In genomic region chr5:61407706-61408105, GRCh38 we compare ENCODE assay signal across 14 cellular contexts.
DNase-seq lines count a peak whose midpoint lies in the region; TF ChIP-seq lines count a peak whose summit lies in the region.
"Had no signal": no experiment of that assay in that cellular context is flagged by ENCODE, and none has a peak within 500 bp of the region (broad histone marks: within the 10 kb centered on the region; RNA-seq: fewer than 3 reads in every experiment).

No MANE protein-coding gene starts in this region.

- H3K4me3 Mint-ChIP-seq in CD4-positive, alpha-beta memory T cell, result peak overlapping the region in 6 of 8 donors; percentile 60 to 91 (median 84)
- H3K4me3 Mint-ChIP-seq in nephron, result peak overlapping the region; percentile 24 to 83 (median 82)
- H3K4me3 Mint-ChIP-seq in activated T-helper 2 cell treated with anti-CD3 and anti-CD28 coated beads, Interferon-gamma antibody, Interleukin-2, Interleukin-4, amounts not matched to agents 10 μg/mL and 5 μg/mL and 100 μg/mL, durations not matched to agents 14 hours and 24 hours and 36 hours (ENCODE audit: low read depth), result no peak overlapping the region

- H3K9me2 ChIP-seq in MM.1S (replicated peaks; ENCODE audit: insufficient read depth, low read length), result no peaks in the 10 kb centered on the region
- H3K9me2 ChIP-seq in OCI-LY7 (ENCODE audit: insufficient read depth, low read length), result no peaks in the 10 kb centered on the region

- no peaks in the 10 kb centered on the region for H3K9me3 Mint-ChIP-seq in CD4-positive, alpha-beta memory T cell
- H3K9me3 Mint-ChIP-seq in nephron, result no peaks in the 10 kb centered on the region
- no peaks in the 10 kb centered on the region for H3K9me3 Mint-ChIP-seq in activated T-helper 2 cell treated with anti-CD3 and anti-CD28 coated beads, Interferon-gamma antibody, Interleukin-2, Interleukin-4, amounts not matched to agents 10 μg/mL and 5 μg/mL and 100 μg/mL, durations not matched to agents 14 hours and 24 hours and 36 hours
- H3K9me3 Mint-ChIP-seq: activated T-cell treated with anti-CD3 and anti-CD28 coated beads, Interleukin-2, amount 50 U/mL, for 72 hours had no signal

- H2AFZ ChIP-seq in MM.1S (ENCODE audit: low read length) (no peak overlapping the region), OCI-LY7 (ENCODE audit: low read length) (no peak overlapping the region)

- POLR2A ChIA-PET in CD4-positive, alpha-beta memory T cell (lab: Charles Lee; ENCODE audit: partially characterized antibody), result interaction anchor here (1.3 to 3.9 kb wide), 3 partner anchors 16 to 76 kb away, joined by 4 to 76 read pairs (median 5); partner anchors contain the start of gene ZSWIM6
- POLR2A ChIA-PET in OCI-LY7 (lab: Charles Lee), result no interaction called here

- peaks cover 18 to 35% (median 28%) of the 10 kb centered on the region in 4 donors for H3K4me1 Mint-ChIP-seq in CD4-positive, alpha-beta memory T cell
- H3K4me1 Mint-ChIP-seq in nephron, result peaks cover 51% of the 10 kb centered on the region
- peaks cover 23% of the 10 kb centered on the region for H3K4me1 Mint-ChIP-seq in activated T-helper 2 cell treated with anti-CD3 and anti-CD28 coated beads, Interferon-gamma antibody, Interleukin-2, Interleukin-4, amounts not matched to agents 10 μg/mL and 5 μg/mL and 100 μg/mL, durations not matched to agents 14 hours and 24 hours and 36 hours (ENCODE audit: low read depth)

- H3K27me3 ChIP-seq in CD4-positive, alpha-beta memory T cell (ENCODE audit: insufficient read depth, low read length), result no peaks in the 10 kb centered on the region
- H3K27me3 ChIP-seq in MM.1S (replicated peaks; ENCODE audit: insufficient read depth, low read length) (no peaks in the 10 kb centered on the region), ectodermal cell (ENCODE audit: control insufficient read depth, insufficient read depth, low read length, poor library complexity, severe bottlenecking) (no peaks in the 10 kb centered on the region)
- H3K27me3 ChIP-seq: ascending aorta, BE2C had no signal

- no peaks in the 10 kb centered on the region for H3K36me3 ChIP-seq in CD4-positive, alpha-beta memory T cell (ENCODE audit: insufficient read depth, low read length)
- H3K36me3 ChIP-seq in MM.1S (replicated peaks; ENCODE audit: insufficient read depth, low read length), result no peaks in the 10 kb centered on the region
- H3K36me3 ChIP-seq in ectodermal cell (ENCODE audit: control insufficient read depth, insufficient read depth, low read length), result no peaks in the 10 kb centered on the region
- no peaks in the 10 kb centered on the region for H3K36me3 ChIP-seq in OCI-LY7 (ENCODE audit: insufficient read depth, low read length)
- H3K36me3 ChIP-seq: ascending aorta, BE2C had no signal

- no peak overlapping the region for H3K9ac ChIP-seq in MM.1S (ENCODE audit: low read length)

- TF ChIP-seq CTCF in MM.1S (IDR thresholded peaks at IDR 0.05; ENCODE audit: low read length) (no peak), nephron (IDR thresholded peaks at IDR 0.05; ENCODE audit: unreplicated experiment in 3 of 3) (no peak), OCI-LY7 (conservative IDR thresholded peaks at IDR 0.05; ENCODE audit: low read length) (no peak)

- no peaks in the 10 kb centered on the region for H3K9me3 ChIP-seq in CD4-positive, alpha-beta memory T cell (ENCODE audit: control insufficient read depth in 1 of 2, low read length in 2 of 2)
- H3K9me3 ChIP-seq in MM.1S (replicated peaks; ENCODE audit: insufficient read depth, low read length), result no peaks in the 10 kb centered on the region
- H3K9me3 ChIP-seq in ectodermal cell (ENCODE audit: control insufficient read depth, low read length), result no peaks in the 10 kb centered on the region
- H3K9me3 ChIP-seq in OCI-LY7 (ENCODE audit: low read length), result no peaks in the 10 kb centered on the region
- H3K9me3 ChIP-seq: ascending aorta, BE2C had no signal

- H3K4me2 ChIP-seq in MM.1S (ENCODE audit: low read depth, low read length) (0 out of 2 replicates have a peak overlapping the region, but pooled peaks have one; percentile 44), OCI-LY7 (ENCODE audit: low read length) (no peak overlapping the region)

- H3F3A ChIP-seq in MM.1S (ENCODE audit: insufficient read depth, low read length), result no peaks in the 10 kb centered on the region

- H3K27ac ChIP-seq in CD4-positive, alpha-beta memory T cell (ENCODE audit: low read depth, low read length), result no peak overlapping the region
- H3K27ac ChIP-seq in MM.1S (ENCODE audit: low read length) (no peak overlapping the region), ectodermal cell (ENCODE audit: insufficient read depth, low read depth, low read length, poor library complexity, severe bottlenecking) (peak overlapping the region; percentile 73), OCI-LY7 (ENCODE audit: low read depth, low read length, poor library complexity, severe bottlenecking) (no peak overlapping the region)

- 100% methylated on average over 1 of the region's 1 CpG; no CpG with 5 or more reads in 1 of the 2 experiments for WGBS in ectodermal cell, 2 experiments

- H3K36me3 Mint-ChIP-seq in CD4-positive, alpha-beta memory T cell, result peaks cover 0 to 3% of the 10 kb centered on the region in 2 donors
- H3K36me3 Mint-ChIP-seq in nephron (ENCODE audit: low read depth), result peaks cover 3% of the 10 kb centered on the region
- H3K36me3 Mint-ChIP-seq in activated T-helper 2 cell treated with anti-CD3 and anti-CD28 coated beads, Interferon-gamma antibody, Interleukin-2, Interleukin-4, amounts not matched to agents 10 μg/mL and 5 μg/mL and 100 μg/mL, durations not matched to agents 14 hours and 24 hours and 36 hours (ENCODE audit: low read depth), result no peaks in the 10 kb centered on the region

- DNase-seq in CD4-positive, alpha-beta memory T cell, result no peak
- no peak for DNase-seq in MM.1S
- DNase-seq in NCI-H2081 (lab: John Stamatoyannopoulos, UW), result no peak
- DNase-seq in NCI-H146 treated with DMSO at 0.1 percent for 48 hours (lab: John Stamatoyannopoulos, UW; ENCODE audit: unreplicated experiment), result no peak
- no peak for DNase-seq in OCI-LY7 (ENCODE audit: low spot score)
- no peak for DNase-seq in activated T-helper 2 cell treated with anti-CD3 and anti-CD28 coated beads, Interferon-gamma antibody, Interleukin-2, Interleukin-4, amounts not matched to agents 10 μg/mL and 5 μg/mL and 100 μg/mL, durations not matched to agents 14 hours and 24 hours and 36 hours (ENCODE audit: low spot score)
- DNase-seq: activated CD4-positive, alpha-beta T cell treated with anti-CD3 and anti-CD28 coated beads for 36 hours; activated T-cell treated with anti-CD3 and anti-CD28 coated beads, Interleukin-2, amount 50 U/mL, for 72 hours; BE2C; hippocampal formation; NCI-H2029 treated with DMSO at 0.1 percent for 48 hours had no signal

- no peaks in the 10 kb centered on the region for H4K20me1 ChIP-seq in MM.1S (ENCODE audit: insufficient read depth, low read length)
- no peaks in the 10 kb centered on the region; the same call in 1 of the 2 replicates for H4K20me1 ChIP-seq in OCI-LY7 (ENCODE audit: insufficient read depth, low read length)

- CTCF ChIA-PET in CD4-positive, alpha-beta memory T cell (lab: Charles Lee; ENCODE audit: partially characterized antibody), result interaction anchor here (1.5 to 2.0 kb wide), 2 partner anchors 9 to 77 kb away, joined by 5 to 13 read pairs; no protein-coding TSS in a partner anchor
- CTCF ChIA-PET in OCI-LY7 (lab: Charles Lee; ENCODE audit: unreplicated experiment), result no interaction called here

- BruUV-seq in OCI-LY7 (replicated peaks; lab: Mats Ljungman, UMichigan), result no TSS peak

- H3K4me3 ChIP-seq in CD4-positive, alpha-beta memory T cell (ENCODE audit: low read length in 2 of 2), result no peak overlapping the region
- H3K4me3 ChIP-seq in MM.1S (ENCODE audit: low read length) (no peak overlapping the region), ectodermal cell (ENCODE audit: insufficient read depth, low read depth, low read length) (no peak overlapping the region), OCI-LY7 (ENCODE audit: low read depth, low read length, poor library complexity, severe bottlenecking) (no peak overlapping the region)

- peaks cover 37% of the 10 kb centered on the region for H3K79me2 ChIP-seq in MM.1S (ENCODE audit: low read length)
- no peaks in the 10 kb centered on the region for H3K79me2 ChIP-seq in OCI-LY7 (ENCODE audit: insufficient read depth, low read depth, low read length)

- peaks cover 0 to 2% of the 10 kb centered on the region in 2 donors for H3K27me3 Mint-ChIP-seq in CD4-positive, alpha-beta memory T cell
- H3K27me3 Mint-ChIP-seq in nephron (ENCODE audit: low read depth), result peaks cover 3% of the 10 kb centered on the region
- peaks cover 5% of the 10 kb centered on the region for H3K27me3 Mint-ChIP-seq in activated T-helper 2 cell treated with anti-CD3 and anti-CD28 coated beads, Interferon-gamma antibody, Interleukin-2, Interleukin-4, amounts not matched to agents 10 μg/mL and 5 μg/mL and 100 μg/mL, durations not matched to agents 14 hours and 24 hours and 36 hours (ENCODE audit: low read depth)
- H3K27me3 Mint-ChIP-seq: activated CD4-positive, alpha-beta T cell treated with anti-CD3 and anti-CD28 coated beads for 36 hours had no signal

- peaks cover 19% of the 10 kb centered on the region for H3K4me1 ChIP-seq in CD4-positive, alpha-beta memory T cell (ENCODE audit: insufficient read depth, low read length)
- peaks cover 21% of the 10 kb centered on the region for H3K4me1 ChIP-seq in MM.1S (ENCODE audit: low read length)
- peaks cover 9% of the 10 kb centered on the region for H3K4me1 ChIP-seq in ectodermal cell (ENCODE audit: control insufficient read depth, insufficient read depth, low read length)
- H3K4me1 ChIP-seq in OCI-LY7 (ENCODE audit: insufficient read depth, low read length, poor library complexity, severe bottlenecking), result no peaks in the 10 kb centered on the region

- intact Hi-C loops in CD4-positive, alpha-beta memory T cell (cut with micrococcal nuclease), result loop anchor here (1.0 kb wide), 4 partner anchors 76 to 462 kb away; partner anchors contain the start of genes ERCC8, NDUFAF2 and SMIM15
- intact Hi-C loops in OCI-LY7 (cut with micrococcal nuclease; ENCODE audit: unreplicated experiment), result no loop called here
- intact Hi-C loops in activated T-helper 2 cell treated with anti-CD3 and anti-CD28 coated beads, Interferon-gamma antibody, Interleukin-2, Interleukin-4, amounts not matched to agents 10 μg/mL and 5 μg/mL and 100 μg/mL, durations not matched to agents 14 hours and 24 hours and 36 hours (cut with micrococcal nuclease), result loop anchor here (1.0 to 5.0 kb wide), 7 partner anchors 75 to 250 kb away; partner anchors contain the start of genes SMIM15 and ZSWIM6

- peak overlapping the region; percentile 86 to 97 (median 94) for H3K27ac Mint-ChIP-seq in CD4-positive, alpha-beta memory T cell
- peak overlapping the region; percentile 40 to 83 (median 79) for H3K27ac Mint-ChIP-seq in nephron
- no peak overlapping the region for H3K27ac Mint-ChIP-seq in activated T-helper 2 cell treated with anti-CD3 and anti-CD28 coated beads, Interferon-gamma antibody, Interleukin-2, Interleukin-4, amounts not matched to agents 10 μg/mL and 5 μg/mL and 100 μg/mL, durations not matched to agents 14 hours and 24 hours and 36 hours
- H3K27ac Mint-ChIP-seq: activated CD4-positive, alpha-beta T cell treated with anti-CD3 and anti-CD28 coated beads for 36 hours had no signal
